Comparison of ENCODE assay signal across 8 cellular contexts in the genomic region with DNA sequence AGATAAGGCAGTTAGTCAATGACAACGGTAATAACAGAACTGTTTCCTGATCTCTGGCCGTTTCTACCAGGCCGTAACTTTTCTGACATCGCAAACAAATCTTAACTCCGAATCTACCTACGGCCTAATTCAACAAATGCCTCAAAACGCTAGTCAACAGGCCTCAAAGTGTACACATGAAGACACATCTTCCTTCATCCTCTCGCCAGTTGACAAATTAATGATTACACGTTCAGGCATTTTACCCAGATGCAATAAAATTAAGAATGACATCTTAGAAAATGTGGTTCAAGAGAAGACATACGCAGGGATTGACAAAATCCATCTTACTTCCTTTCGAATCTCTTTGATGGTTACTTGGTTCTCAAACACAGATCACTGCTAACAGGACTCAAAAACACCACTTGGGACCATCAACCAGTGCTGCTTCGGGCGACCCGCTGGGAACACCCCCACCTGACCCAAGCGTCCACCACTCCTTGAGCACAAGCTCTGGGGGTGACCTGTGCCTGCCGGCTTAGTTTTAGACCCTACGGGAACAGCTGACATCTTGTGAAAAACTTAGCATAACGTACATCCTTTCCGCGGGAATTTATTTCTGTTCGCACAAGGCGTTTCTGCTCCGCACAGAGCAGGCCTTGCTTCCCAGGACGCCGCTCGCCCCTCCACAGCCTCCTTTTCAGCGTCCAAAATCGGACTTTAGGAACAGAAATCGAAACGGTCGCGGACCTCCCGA. TPM values are rescaled to one million over a fixed set of nuclear protein-coding genes. Genes with fewer than 3 reads are reported as not detected.
DNase-seq lines count a peak whose midpoint lies in the region; ATAC-seq and TF ChIP-seq lines count a peak whose summit lies in the region.

No MANE protein-coding gene starts in this region.

- H4K20me1 ChIP-seq in Loucy (ENCODE audit: insufficient read depth, low read length, poor library complexity, severe bottlenecking): peaks cover 24% of the 10 kb centered on the region

- peak; percentile 10 for ATAC-seq in GM19438 (IDR thresholded peaks at IDR 0.05; ENCODE audit: low read depth, unreplicated experiment)

- peak overlapping the region; percentile 91 for H3K4me2 ChIP-seq in Loucy (ENCODE audit: low read depth, low read length, poor library complexity, severe bottlenecking)

- no peak for TF ChIP-seq CTCF in BJ (IDR thresholded peaks at IDR 0.05; ENCODE audit: insufficient read depth, low read depth, low read length)
- no peak for TF ChIP-seq CTCF in Loucy (conservative IDR thresholded peaks at IDR 0.05; ENCODE audit: low read length)

- DNase-seq in BJ (ENCODE audit: low read depth) (no peak), erythroblast (lab: John Stamatoyannopoulos, UW) (peak; percentile 66 to 73), DMS153 (lab: John Stamatoyannopoulos, UW) (no peak)
- DNase-seq in activated CD8-positive, alpha-beta memory T cell treated with anti-CD3 and anti-CD28 coated beads, Interleukin-2, amount 50 U/mL, for 4 hours: peak; percentile 25

- no peaks in the 10 kb centered on the region for H3K9me2 ChIP-seq in Loucy (replicated peaks; ENCODE audit: low read depth, low read length)

- H3K27me3 ChIP-seq in BJ (ENCODE audit: control insufficient read depth, insufficient read depth, low read length) (no peaks in the 10 kb centered on the region), Loucy (ENCODE audit: insufficient read depth, low read length, poor library complexity, severe bottlenecking) (no peaks in the 10 kb centered on the region), mucosa of rectum (ENCODE audit: control insufficient read depth in 2 of 2, insufficient read depth in 2 of 2, low read length in 2 of 2) (no peaks in the 10 kb centered on the region), subcutaneous abdominal adipose tissue (ENCODE audit: control insufficient read depth in 5 of 5, insufficient read depth in 4 of 5, low read length in 5 of 5) (no peaks in the 10 kb centered on the region)

- H3K4me3 ChIP-seq in BJ (ENCODE audit: low read depth, low read length): peak overlapping the region; percentile 71
- peak overlapping the region; percentile 93 for H3K4me3 ChIP-seq in Loucy (ENCODE audit: low read length, poor library complexity, severe bottlenecking)
- peak overlapping the region; percentile 59 to 87 for H3K4me3 ChIP-seq in mucosa of rectum (ENCODE audit: low read length in 2 of 2)
- peak overlapping the region; percentile 68 to 94 (median 87) for H3K4me3 ChIP-seq in subcutaneous abdominal adipose tissue (ENCODE audit: low read depth in 1 of 5, low read length in 5 of 5)

- H3K9ac ChIP-seq in Loucy (ENCODE audit: low read depth, low read length, poor library complexity, severe bottlenecking) (peak overlapping the region; percentile 70), mucosa of rectum (ENCODE audit: low read depth in 1 of 2, low read length in 2 of 2) (peak overlapping the region; percentile 81 to 82), subcutaneous abdominal adipose tissue (ENCODE audit: low read length in 5 of 5) (peak overlapping the region; percentile 19 to 91 (median 81))

- peak overlapping the region; percentile 87 to 89 for H3K27ac ChIP-seq in mucosa of rectum (ENCODE audit: low read depth in 2 of 2, low read length in 2 of 2)
- peak overlapping the region; percentile 19 for H3K27ac ChIP-seq in subcutaneous abdominal adipose tissue (ENCODE audit: low read depth, low read length)

- H2AFZ ChIP-seq in Loucy (ENCODE audit: low read length): peak overlapping the region; percentile 52

- POLR2A ChIA-PET in BJ (lab: Charles Lee): no interaction called here

- H3K9me3 ChIP-seq in Loucy (ENCODE audit: insufficient read depth, low read depth, low read length) (no peaks in the 10 kb centered on the region), mucosa of rectum (ENCODE audit: control insufficient read depth in 2 of 2, low read length in 2 of 2) (no peaks in the 10 kb centered on the region), subcutaneous abdominal adipose tissue (ENCODE audit: control insufficient read depth in 5 of 5, low read length in 5 of 5) (no peaks in the 10 kb centered on the region)

- no peak for TF ChIP-seq POLR2A in erythroblast (IDR thresholded peaks at IDR 0.05; ENCODE audit: low read length)

- CTCF ChIA-PET in BJ (lab: Yijun Ruan, JAX): interaction anchor here (1.1 kb wide), 1 partner anchor 10 kb away, joined by 3 read pairs; no protein-coding TSS in a partner anchor

- peaks cover 10% of the 10 kb centered on the region for H3F3A ChIP-seq in Loucy (ENCODE audit: low read depth)

- H3K4me1 ChIP-seq in Loucy (ENCODE audit: insufficient read depth, low read length, poor library complexity, severe bottlenecking) (peaks cover 32% of the 10 kb centered on the region), mucosa of rectum (ENCODE audit: control insufficient read depth in 2 of 2, insufficient read depth in 2 of 2, low read length in 2 of 2) (peaks cover 14 to 18% of the 10 kb centered on the region in 2 donors), subcutaneous abdominal adipose tissue (ENCODE audit: control insufficient read depth in 5 of 5, insufficient read depth in 5 of 5, low read length in 5 of 5) (peaks cover 3 to 21% (median 18%) of the 10 kb centered on the region in 5 donors)

- H3K36me3 ChIP-seq in BJ (ENCODE audit: control insufficient read depth, insufficient read depth, low read length) (no peaks in the 10 kb centered on the region), Loucy (ENCODE audit: insufficient read depth, low read length) (no peaks in the 10 kb centered on the region), mucosa of rectum (ENCODE audit: control insufficient read depth in 2 of 2, insufficient read depth in 2 of 2, low read length in 2 of 2) (no peaks in the 10 kb centered on the region), subcutaneous abdominal adipose tissue (ENCODE audit: control insufficient read depth in 5 of 5, insufficient read depth in 5 of 5, low read length in 5 of 5) (no peaks in the 10 kb centered on the region)

- H3K79me2 ChIP-seq in Loucy (ENCODE audit: insufficient read depth, low read length): peaks cover 46% of the 10 kb centered on the region

RNA-seq across cellular contexts. Expression of gene SFMBT1, which starts 1.3 kb away (rescaled TPM):
- polyA plus RNA-seq in BJ (2011; rRNA removed): 2.1 and 2.6 TPM in 2 replicates
- polyA minus RNA-seq in BJ (2011; rRNA and poly(A)+ RNA removed): 3.8 and 4.8 TPM in 2 replicates

Comparison
In these comparisons a context has a peak if more than half of its experiments do, and no peak if none do; other contexts are left out.
1. DNase-seq: peak in activated CD8-positive, alpha-beta memory T cell treated with anti-CD3 and anti-CD28 coated beads, Interleukin-2, amount 50 U/mL, for 4 hours (single experiment) and erythroblast (2 of 2); none in BJ (single experiment) and DMS153 (single experiment).
2. Peak in every context shown above with its lines, with median percentiles within 50 percentile points of each other: H3K4me3 ChIP-seq and H3K9ac ChIP-seq.